9 cellular contexts compared by ENCODE assay signal in the genomic region with DNA sequence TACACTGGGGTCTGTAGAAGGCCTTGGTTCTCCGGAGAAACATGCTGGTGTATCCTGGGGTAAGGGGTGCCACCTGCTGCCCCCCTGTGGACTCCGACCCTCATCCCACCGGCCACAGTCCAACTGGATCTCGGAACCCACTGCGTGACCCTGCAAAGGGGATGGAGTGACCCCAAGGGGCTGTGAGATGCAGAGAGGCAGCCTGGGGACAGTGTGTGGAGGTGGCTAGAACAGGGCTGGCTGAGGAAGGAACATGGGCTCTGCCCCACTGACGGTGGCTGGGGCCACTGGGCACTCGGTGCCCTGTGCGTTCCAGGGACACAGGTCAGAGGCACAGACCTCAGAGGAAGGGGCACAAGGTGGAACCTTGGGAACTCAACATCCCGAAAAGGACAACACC. TPM values are rescaled to one million over a fixed set of nuclear protein-coding genes. Genes with fewer than 3 reads are reported as not detected.
DNase-seq lines count a peak whose midpoint lies in the region; ATAC-seq and TF ChIP-seq lines count a peak whose summit lies in the region.
"Had no signal": no experiment of that assay in that cellular context is flagged by ENCODE, and none has a peak within 500 bp of the region (broad histone marks: within the 10 kb centered on the region; RNA-seq: fewer than 3 reads in every experiment).

No MANE protein-coding gene starts in this region.

- H3K27ac ChIP-seq in 22Rv1: peak overlapping the region; percentile 76
- H3K27ac ChIP-seq in caudate nucleus (ENCODE audit: low read depth, low read length): peak overlapping the region; percentile 31
- H3K27ac ChIP-seq: KMS-11 had no signal

- no peak for TF ChIP-seq POLR2A in lower leg skin (IDR thresholded peaks at IDR 0.05)

- ATAC-seq in HG02763 (IDR thresholded peaks at IDR 0.05; ENCODE audit: unreplicated experiment): no peak
- ATAC-seq in HG02885 (IDR thresholded peaks at IDR 0.05; ENCODE audit: poor library complexity, unreplicated experiment): no peak

- TF ChIP-seq CTCF in 22Rv1 (IDR thresholded peaks at IDR 0.05): no peak
- TF ChIP-seq CTCF in HFFc6 (IDR thresholded peaks at IDR 0.05): no peak
- TF ChIP-seq CTCF in nephron (IDR thresholded peaks at IDR 0.05; ENCODE audit: unreplicated experiment in 3 of 3): no peak
- no peak for TF ChIP-seq CTCF in lower leg skin (IDR thresholded peaks at IDR 0.05)

- H3K36me3 Mint-ChIP-seq in HFFc6 (ENCODE audit: low read depth) (no peaks in the 10 kb centered on the region), nephron (ENCODE audit: low read depth) (no peaks in the 10 kb centered on the region)

- H3K4me1 Mint-ChIP-seq in HFFc6 (ENCODE audit: low read depth) (peaks cover 24% of the 10 kb centered on the region), nephron (peaks cover 19% of the 10 kb centered on the region)

- H3K4me3 ChIP-seq in lower leg skin (ENCODE audit: low read depth, poor library complexity, severe bottlenecking): no peak overlapping the region

- no peaks in the 10 kb centered on the region for H3K27me3 Mint-ChIP-seq in HFFc6 (ENCODE audit: insufficient read depth)
- H3K27me3 Mint-ChIP-seq in nephron (ENCODE audit: low read depth): peaks cover 5% of the 10 kb centered on the region

- H3K27ac Mint-ChIP-seq in HFFc6 (no peak overlapping the region), nephron (peak overlapping the region in 2 of 3 experiments; percentile 49 to 65)

- H3K4me3 Mint-ChIP-seq in HFFc6: peak overlapping the region; percentile 84
- peak overlapping the region; percentile 77 to 85 (median 84) for H3K4me3 Mint-ChIP-seq in nephron

- 72 to 82% methylated on average over 8 of the region's 9 CpGs for WGBS in lower leg skin, 2 donors

- H3K9me3 Mint-ChIP-seq in HFFc6 (no peaks in the 10 kb centered on the region), nephron (no peaks in the 10 kb centered on the region)

- DNase-seq in HFFc6: no peak
- no peak for DNase-seq in caudate nucleus (lab: John Stamatoyannopoulos, UW)
- DNase-seq in NCI-H524 (lab: John Stamatoyannopoulos, UW): no peak
- DNase-seq in lower leg skin (ENCODE audit: low spot score in 2 of 2): no peak

- intact Hi-C loops in lower leg skin (cut with DNase I; ENCODE audit: low total_unique reads): no loop called here

RNA-seq across cellular contexts. Expression of a gene that starts 2.3 kb away (rescaled TPM):
- 10 to 100 TPM; 38.2 to 46.7 (median 40.2) TPM for total RNA-seq in HFFc6 (2021; fragmentation: NEBNext Ultra II Directional; extraction: Animal tissue kit (Norgen Biotek cat#: 25700))
- total RNA-seq in lower leg skin: 10 to 100 TPM in 3 of 4 donors, 1 to 10 TPM in 1; 9.1 to 17.3 (median 13.4) TPM

RNA-seq across cellular contexts. Expression of a gene that starts 25.9 kb away (rescaled TPM):
- total RNA-seq in HFFc6 (2021; fragmentation: NEBNext Ultra II Directional; extraction: Animal tissue kit (Norgen Biotek cat#: 25700)): 10 to 100 TPM; 31.6 to 45.4 (median 35.7) TPM
- total RNA-seq in lower leg skin: 10 to 100 TPM; 52.3 to 62.9 (median 55.1) TPM
